In the genomic region with DNA sequence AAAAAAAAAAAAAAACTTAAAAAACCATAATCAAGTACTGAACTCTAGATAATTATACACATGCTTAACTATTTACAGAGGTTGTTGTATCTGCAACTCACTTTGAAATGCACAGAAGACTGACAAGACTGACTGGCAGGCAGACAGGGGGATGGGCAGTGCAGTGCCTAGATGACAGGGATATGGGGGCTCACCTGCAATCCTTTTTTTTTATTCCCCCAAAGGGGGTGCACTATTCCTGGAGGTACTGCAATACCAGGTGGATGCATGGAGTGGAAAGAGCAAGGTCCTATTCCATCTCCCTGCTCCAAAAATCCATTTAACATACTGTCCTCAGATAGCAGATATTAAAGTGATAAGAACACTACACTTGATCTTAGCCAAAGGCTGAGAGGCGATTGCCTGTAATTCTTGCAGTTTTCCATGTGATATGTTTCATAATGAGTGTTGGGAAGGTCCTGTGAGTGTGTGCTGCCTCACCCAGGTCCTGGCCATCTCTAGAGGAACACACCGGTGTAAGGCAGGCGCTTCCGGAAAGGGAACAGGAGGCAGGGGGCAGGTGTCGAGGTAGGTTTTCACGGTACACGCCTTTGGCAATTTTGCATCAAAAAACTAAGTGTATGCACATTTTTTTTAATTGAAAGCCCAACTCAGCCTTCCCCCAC, we compare ENCODE assay signal across 8 cellular contexts. TPM values are rescaled to one million over a fixed set of nuclear protein-coding genes. Genes with fewer than 3 reads are reported as not detected.
DNase-seq lines count a peak whose midpoint lies in the region; TF ChIP-seq lines count a peak whose summit lies in the region.

No MANE protein-coding gene starts in this region.

- TF ChIP-seq POLR2A in esophagus muscularis mucosa (IDR thresholded peaks at IDR 0.05; ENCODE audit: low read depth): no peak

- H3K27me3 ChIP-seq in esophagus muscularis mucosa (no peaks in the 10 kb centered on the region), neutrophil (peaks cover 10% of the 10 kb centered on the region), PC-9 (ENCODE audit: insufficient read depth, low read depth) (no peaks in the 10 kb centered on the region)

- H3F3A ChIP-seq in PC-9 (ENCODE audit: insufficient read depth, low read depth): peaks cover 45% of the 10 kb centered on the region; the same call in 1 of the 2 replicates

- no peak for TF ChIP-seq EP300 in esophagus muscularis mucosa (IDR thresholded peaks at IDR 0.05)

- BruUV-seq in PC-9 (replicated peaks; lab: Mats Ljungman, UMichigan): no TSS peak

- 38% methylated on average over 7 of the region's 7 CpGs for WGBS in esophagus muscularis mucosa

- intact Hi-C loops in esophagus muscularis mucosa (cut with DNase I) (loop anchor here (5.0 kb wide), 4 partner anchors 47 to 532 kb away; partner anchors contain the start of genes EEFSEC and RUVBL1), PC-9 (cut with micrococcal nuclease; ENCODE audit: unreplicated experiment) (no loop called here)

- no peaks in the 10 kb centered on the region for H3K9me3 ChIP-seq in esophagus muscularis mucosa
- H3K9me3 ChIP-seq in neutrophil: no peaks in the 10 kb centered on the region
- no peaks in the 10 kb centered on the region for H3K9me3 ChIP-seq in PC-9 (ENCODE audit: insufficient read depth, low read depth)

- H3K4me3 ChIP-seq in esophagus muscularis mucosa (peak overlapping the region; percentile 56 to 67 (median 60)), neutrophil (ENCODE audit: low read depth in 1 of 2, low read length in 1 of 2) (peak overlapping the region; percentile 69 to 78), PC-9 (no peak overlapping the region)

- no peak overlapping the region for H3K4me2 ChIP-seq in PC-9

- H3K9me2 ChIP-seq in PC-9 (ENCODE audit: insufficient read depth): no peaks in the 10 kb centered on the region

- H2AFZ ChIP-seq in PC-9: no peak overlapping the region

- TF ChIP-seq CTCF in esophagus muscularis mucosa (IDR thresholded peaks at IDR 0.05): no peak
- no peak for TF ChIP-seq CTCF in neutrophil (IDR thresholded peaks at IDR 0.05)
- TF ChIP-seq CTCF in PC-9 (conservative IDR thresholded peaks at IDR 0.05): no peak

- POLR2A ChIA-PET in PC-9 (lab: Charles Lee; ENCODE audit: unreplicated experiment): no interaction called here

- CTCF ChIA-PET in PC-9 (lab: Charles Lee): no interaction called here

- H3K79me2 ChIP-seq in PC-9 (ENCODE audit: low read depth): no peaks in the 10 kb centered on the region

- in situ Hi-C loops in G401 (cut with HindIII; ENCODE audit: low sequenced_read_pairs): no loop called here

- H3K4me1 ChIP-seq in esophagus muscularis mucosa (peaks cover 32 to 39% (median 36%) of the 10 kb centered on the region in 4 donors), neutrophil (ENCODE audit: control insufficient read depth in 1 of 2, insufficient read depth in 1 of 2, low read depth in 1 of 2, low read length in 1 of 2) (peaks cover 33 to 36% of the 10 kb centered on the region in 2 experiments), PC-9 (replicated peaks; ENCODE audit: insufficient read depth) (no peaks in the 10 kb centered on the region)

- peaks cover 16 to 39% (median 36%) of the 10 kb centered on the region in 4 donors for H3K36me3 ChIP-seq in esophagus muscularis mucosa
- peaks cover 33% of the 10 kb centered on the region for H3K36me3 ChIP-seq in neutrophil
- peaks cover 18% of the 10 kb centered on the region; the same call in 1 of the 2 replicates for H3K36me3 ChIP-seq in PC-9 (ENCODE audit: low read depth)

- H3K27ac ChIP-seq in esophagus muscularis mucosa (replicated peaks in 1 of 4) (peak overlapping the region; percentile 60 to 77 (median 69)), neutrophil (no peak overlapping the region), PC-9 (no peak overlapping the region)

- H4K20me1 ChIP-seq in PC-9 (ENCODE audit: insufficient read depth): peaks cover 47% of the 10 kb centered on the region

- DNase-seq in DMS153 treated with DMSO at 0.1 percent for 48 hours (lab: John Stamatoyannopoulos, UW; ENCODE audit: unreplicated experiment) (peak; percentile 49), NCI-H69 (lab: John Stamatoyannopoulos, UW) (peak; percentile 48), esophagus muscularis mucosa (ENCODE audit: extremely low spot score) (no peak), HT-29 (ENCODE audit: low spot score) (no peak), G401 (ENCODE audit: low spot score) (no peak), kidney glomerular epithelial cell (lab: John Stamatoyannopoulos, UW) (no peak), PC-9 (no peak)

RNA-seq across cellular contexts. Expression of gene SEC61A1, which starts 22.7 kb away (rescaled TPM):
- total RNA-seq in esophagus muscularis mucosa: 100 to 1,000 TPM in 1 of 4 donors, 10 to 100 TPM in 3; 67.7 to 110 (median 89.6) TPM
- 248 and 249 TPM in 2 replicates for total RNA-seq in HT-29 (2014; rRNA removed; shearing (Covaris generic))
- 134 and 174 TPM in 2 replicates for total RNA-seq in G401 (2014; rRNA removed; shearing (Covaris generic))
- 110 and 189 TPM in 2 replicates for total RNA-seq in PC-9 (2021)

RNA-seq across cellular contexts. Expression of gene RUVBL1, which starts 48.6 kb away (rescaled TPM):
- total RNA-seq in esophagus muscularis mucosa (10 to 100 TPM; 21.4 to 28.9 (median 23.8) TPM), PC-9 (2021) (91.4 and 115 TPM in 2 replicates)
- 135 and 153 TPM in 2 replicates for total RNA-seq in HT-29 (2014; rRNA removed; shearing (Covaris generic))
- 160 and 177 TPM in 2 replicates for total RNA-seq in G401 (2014; rRNA removed; shearing (Covaris generic))

Comparison
In these comparisons a context has a peak if more than half of its experiments do, and no peak if none do; other contexts are left out.
1. DNase-seq: peak in DMS153 treated with DMSO at 0.1 percent for 48 hours (single experiment) and NCI-H69 (single experiment); none in esophagus muscularis mucosa (single experiment), HT-29 (single experiment), G401 (single experiment), kidney glomerular epithelial cell (single experiment) and PC-9 (0 of 2).
2. H3K27ac ChIP-seq: peak in esophagus muscularis mucosa (4 of 4); none in neutrophil (single experiment) and PC-9 (single experiment).